ENCODE assay signal across 21 cellular contexts in the genomic region with DNA sequence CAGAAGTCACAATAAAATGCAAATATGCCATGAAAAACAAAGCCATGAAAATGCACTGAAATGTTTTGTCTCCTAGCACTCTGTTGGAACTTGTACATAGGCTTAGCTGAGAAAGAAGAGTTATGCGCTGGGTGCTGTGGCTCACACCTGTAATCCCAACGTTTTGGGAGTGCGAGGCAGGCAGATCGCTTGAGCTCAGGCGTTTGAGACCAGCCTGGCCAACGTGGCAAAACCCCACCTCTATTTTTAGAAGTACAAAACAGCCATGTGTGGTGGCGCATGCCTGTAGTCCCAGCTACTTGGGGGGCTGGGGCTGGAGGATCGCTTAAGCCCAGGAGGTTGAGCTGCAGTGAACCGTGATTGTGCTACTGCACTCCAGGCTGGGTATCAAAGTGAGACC. TPM values are rescaled to one million over a fixed set of nuclear protein-coding genes. Genes with fewer than 3 reads are reported as not detected.
DNase-seq lines count a peak whose midpoint lies in the region; ATAC-seq and TF ChIP-seq lines count a peak whose summit lies in the region.
"Had no signal": no experiment of that assay in that cellular context is flagged by ENCODE, and none has a peak within 500 bp of the region (broad histone marks: within the 10 kb centered on the region; RNA-seq: fewer than 3 reads in every experiment).

No MANE protein-coding gene starts in this region.

- DNase-seq in RWPE1 (ENCODE audit: low spot score): no peak
- DNase-seq in foreskin keratinocyte: peak in 1 of 2 donors; percentile 59
- peak; percentile 71 for DNase-seq in myocyte (ENCODE audit: low read depth)
- DNase-seq in thoracic aorta (ENCODE audit: low spot score): no peak
- DNase-seq in cerebellum (ENCODE audit: low spot score): no peak
- DNase-seq in SKM-1 (lab: John Stamatoyannopoulos, UW; ENCODE audit: unreplicated experiment): no peak
- no peak for DNase-seq in NCI-H1417 treated with DMSO at 0.1 percent for 48 hours (lab: John Stamatoyannopoulos, UW)
- DNase-seq: DMS79; effector CD4-positive, alpha-beta T cell; erythroblast; NCI-H1105 treated with DMSO at 0.1 percent for 48 hours; NCI-H2081 treated with DMSO at 0.1 percent for 48 hours; nephron progenitor cell; stimulated activated CD4-positive, alpha-beta T cell treated with anti-CD3 and anti-CD28 coated beads, Interleukin-4, amount 100 ng/mL, for 24 hours; stimulated activated naive CD8-positive, alpha-beta T cell treated with anti-CD3 and anti-CD28 coated beads, Interleukin-15, Interleukin-2, amounts not matched to agents 100 U/mL and 50 U/mL, for 24 hours; T-helper 2 cell had no signal

- no peaks in the 10 kb centered on the region for H3K36me3 ChIP-seq in thoracic aorta
- H3K36me3 ChIP-seq: prostate gland, tibial nerve had no signal

- H3K4me3 ChIP-seq in thoracic aorta: no peak overlapping the region
- H3K4me3 ChIP-seq: prostate gland, SK-N-MC, tibial nerve had no signal

- peaks cover 32% of the 10 kb centered on the region for H3K4me1 ChIP-seq in foreskin keratinocyte
- H3K4me1 ChIP-seq in thoracic aorta (ENCODE audit: control insufficient read depth in 1 of 2, low read depth in 2 of 2): peaks cover 49 to 80% of the 10 kb centered on the region in 2 donors
- H3K4me1 ChIP-seq: prostate gland had no signal

- POLR2A ChIA-PET in RWPE1 (lab: Yijun Ruan, JAX; ENCODE audit: low non-redundant PET): no interaction called here

- CTCF ChIA-PET in RWPE1 (lab: Yijun Ruan, JAX): interaction anchor here (1.1 kb wide), 1 partner anchor 31 kb away, joined by 3 read pairs; no protein-coding TSS in a partner anchor

- ATAC-seq in foreskin keratinocyte (no peak), thoracic aorta (ENCODE audit: insufficient number of reproducible peaks, low FRiP score, low read depth) (no peak), GM18909 (IDR thresholded peaks at IDR 0.05; ENCODE audit: poor library complexity, unreplicated experiment) (no peak)
- ATAC-seq: stimulated activated naive CD8-positive, alpha-beta T cell treated with anti-CD3 and anti-CD28 coated beads, Interleukin-15, Interleukin-2, amounts not matched to agents 100 U/mL and 50 U/mL, for 24 hours had no signal

- peak overlapping the region; percentile 68 for H3K27ac ChIP-seq in RWPE1
- H3K27ac ChIP-seq in foreskin keratinocyte: peak overlapping the region; percentile 98
- H3K27ac ChIP-seq in thoracic aorta: peak overlapping the region; percentile 2 to 53
- H3K27ac ChIP-seq: prostate gland, SK-N-MC, VCaP had no signal

- H3K9me3 ChIP-seq in thoracic aorta: no peaks in the 10 kb centered on the region
- H3K9me3 ChIP-seq: prostate gland, tibial nerve had no signal

- TF ChIP-seq CTCF in RWPE1 (conservative IDR thresholded peaks at IDR 0.05; ENCODE audit: low read depth): no peak
- no peak for TF ChIP-seq CTCF in foreskin keratinocyte (conservative IDR thresholded peaks at IDR 0.05)
- no peak for TF ChIP-seq CTCF in thoracic aorta (IDR thresholded peaks at IDR 0.05)

- H3K27me3 ChIP-seq in foreskin keratinocyte (no peaks in the 10 kb centered on the region), thoracic aorta (replicated peaks; ENCODE audit: insufficient read depth) (no peaks in the 10 kb centered on the region)
- H3K27me3 ChIP-seq: tibial nerve had no signal

RNA-seq across cellular contexts. Expression of a gene that starts 39.9 kb away (rescaled TPM):
- 23.9 and 31.9 TPM in 2 replicates for total RNA-seq in foreskin keratinocyte
- polyA plus RNA-seq in foreskin keratinocyte: 5.7 and 10.1 TPM in 2 replicates
- 32.3 and 38.1 TPM in 2 replicates for total RNA-seq in myocyte
- polyA plus RNA-seq in myocyte (2012): 11.7 TPM
- total RNA-seq in thoracic aorta: 10 to 100 TPM; 18.8 to 23.1 TPM
- 12.2 TPM for total RNA-seq in cerebellum

Comparison
In these comparisons a context has a peak if more than half of its experiments do, and no peak if none do; other contexts are left out.
1. H3K27ac ChIP-seq: peak in every context shown above with its lines; median percentile 98 in foreskin keratinocyte; 68 in RWPE1; 28 in thoracic aorta.